Comparison of ENCODE assay signal across 24 cellular contexts in the genomic region with DNA sequence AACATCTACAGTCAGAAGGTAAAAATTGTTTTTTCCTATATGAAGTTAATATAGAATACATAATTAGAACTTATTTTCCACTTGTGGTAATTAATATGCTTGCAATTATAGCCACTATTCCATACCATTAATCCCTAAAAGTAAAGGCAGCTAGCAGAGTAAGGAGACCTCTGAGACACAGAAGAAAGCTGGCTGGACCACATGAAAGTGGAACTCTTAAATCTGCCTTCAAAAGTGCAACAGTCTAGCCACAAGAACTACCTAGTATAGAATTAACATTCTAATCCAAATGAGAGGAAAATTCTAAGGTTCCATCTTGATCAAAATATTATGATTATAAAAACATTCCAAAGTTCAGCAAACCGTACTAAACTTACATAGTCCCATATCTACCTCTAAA.
"Had no signal": no experiment of that assay in that cellular context is flagged by ENCODE, and none has a peak within 500 bp of the region (broad histone marks: within the 10 kb centered on the region; RNA-seq: fewer than 3 reads in every experiment).

No MANE protein-coding gene starts in this region.

- H3K4me2 ChIP-seq: hepatocyte, smooth muscle cell had no signal

- FAIRE-seq: keratinocyte had no signal

- H3K4me3 ChIP-seq: hepatocyte, left lung, lower lobe of right lung, ovary, right atrium auricular region, right lobe of liver, smooth muscle cell, thyroid gland, transverse colon, upper lobe of left lung, vagina had no signal

- ATAC-seq: left lung; lower lobe of right lung; naive thymus-derived CD4-positive, alpha-beta T cell; natural killer cell treated with Interleukin-12 subunit alpha and Interleukin-12 subunit beta and Interleukin-15 and Interleukin-18, amount 100 ng/mL, for 72 hours; right lobe of liver; stimulated activated memory B cell treated with anti-CD40 and anti-IgM and Interleukin-4, amounts not matched to agents 10 μg/mL and 1 μg/mL and 100 μg/mL, for 72 hours; stimulated activated naive CD8-positive, alpha-beta T cell treated with anti-CD3 and anti-CD28 coated beads, Interleukin-15, amount 100 ng/mL, for 72 hours had no signal

- H3K9me3 ChIP-seq: left lung, lower lobe of right lung, ovary, right atrium auricular region, right lobe of liver, thyroid gland, transverse colon, upper lobe of left lung, vagina had no signal

- H2AFZ ChIP-seq: hepatocyte had no signal

- H3K4me1 ChIP-seq: left lung, lower lobe of right lung, right lobe of liver, upper lobe of left lung, vagina had no signal

- DNase-seq: left cardiac atrium; left lung; lower lobe of right lung; mesendoderm; naive thymus-derived CD4-positive, alpha-beta T cell; ovary; right lobe of liver; stimulated activated CD4-positive, alpha-beta T cell treated with anti-CD3 and anti-CD28 coated beads, Interleukin-1b, Interleukin-23, amount 100 ng/mL, for 48 hours; stimulated activated CD4-positive, alpha-beta T cell treated with anti-CD3 and anti-CD28 coated beads, Interleukin-2, amount 100 ng/mL, for 48 hours; stimulated activated CD4-positive, alpha-beta T cell treated with anti-CD3 and anti-CD28 coated beads, Interleukin-4, amount 100 ng/mL, for 4 hours; stimulated activated CD8-positive, alpha-beta memory T cell treated with anti-CD3 and anti-CD28 coated beads, Interleukin-4, amount 100 ng/mL, for 48 hours; stimulated activated naive CD4-positive, alpha-beta T cell treated with Interleukin-2 at 50 U/mL for 16 hours; stimulated activated naive CD8-positive, alpha-beta T cell treated with anti-CD3 and anti-CD28 coated beads, Interleukin-15, amount 100 ng/mL, for 72 hours; substantia nigra; thyroid gland; transverse colon; upper lobe of left lung had no signal

- H3K27me3 ChIP-seq: hepatocyte, left lung, ovary, right atrium auricular region, right lobe of liver, thyroid gland, transverse colon, upper lobe of left lung, vagina had no signal

- H3K36me3 ChIP-seq: left lung, lower lobe of right lung, ovary, right atrium auricular region, right lobe of liver, thyroid gland, transverse colon, upper lobe of left lung, vagina had no signal

- H3K27ac ChIP-seq: hepatocyte, left lung, lower lobe of right lung, ovary, right atrium auricular region, right lobe of liver, thyroid gland, transverse colon, upper lobe of left lung, vagina had no signal
